Comparison of ENCODE assay signal across 13 cellular contexts in genomic region chr3:143171656-143172055, GRCh38. TPM values are rescaled to one million over a fixed set of nuclear protein-coding genes. Genes with fewer than 3 reads are reported as not detected.
DNase-seq lines count a peak whose midpoint lies in the region; ATAC-seq, FAIRE-seq and TF ChIP-seq lines count a peak whose summit lies in the region.
"Had no signal": no experiment of that assay in that cellular context is flagged by ENCODE, and none has a peak within 500 bp of the region (broad histone marks: within the 10 kb centered on the region; RNA-seq: fewer than 3 reads in every experiment).

No MANE protein-coding gene starts in this region.

- no peaks in the 10 kb centered on the region for H3K27me3 Mint-ChIP-seq in activated CD4-positive, alpha-beta T cell treated with anti-CD3 and anti-CD28 coated beads, Interleukin-2, amount 10 ng/mL, durations not matched to agents 24 days and 14 days
- H3K27me3 Mint-ChIP-seq in chondrocyte (ENCODE audit: low read depth) = no peaks in the 10 kb centered on the region

- peak overlapping the region; percentile 96 for H3K27ac Mint-ChIP-seq in activated CD4-positive, alpha-beta T cell treated with anti-CD3 and anti-CD28 coated beads, Interleukin-2, amount 10 ng/mL, durations not matched to agents 24 days and 14 days
- peak overlapping the region; percentile 90 for H3K27ac Mint-ChIP-seq in chondrocyte (ENCODE audit: unreplicated experiment)

- no peaks in the 10 kb centered on the region for H3K36me3 ChIP-seq in small intestine (ENCODE audit: control insufficient read depth in 2 of 2, insufficient read depth in 2 of 2, low read length in 2 of 2)

- H3K4me3 ChIP-seq in small intestine (ENCODE audit: low read depth in 1 of 2, low read length in 2 of 2) = no peak overlapping the region

- H3K27me3 ChIP-seq in small intestine (ENCODE audit: control insufficient read depth in 2 of 2, insufficient read depth in 2 of 2, low read length in 2 of 2) = no peaks in the 10 kb centered on the region

- H3K9me3 Mint-ChIP-seq in activated CD4-positive, alpha-beta T cell treated with anti-CD3 and anti-CD28 coated beads, Interleukin-2, amount 10 ng/mL, durations not matched to agents 24 days and 14 days = peaks cover 26% of the 10 kb centered on the region
- peaks cover 10% of the 10 kb centered on the region for H3K9me3 Mint-ChIP-seq in chondrocyte (ENCODE audit: low read depth)

- intact Hi-C loops in activated CD4-positive, alpha-beta T cell treated with anti-CD3 and anti-CD28 coated beads, Interleukin-2, amount 10 ng/mL, durations not matched to agents 24 days and 14 days (cut with micrococcal nuclease) = no loop called here

- 88 to 97% (median 97%) methylated on average over 1 of the region's 1 CpG for WGBS in small intestine, 3 donors

- TF ChIP-seq CTCF in chondrocyte (IDR thresholded peaks at IDR 0.05) = no peak

- no peak overlapping the region for H3K4me3 Mint-ChIP-seq in activated CD4-positive, alpha-beta T cell treated with anti-CD3 and anti-CD28 coated beads, Interleukin-2, amount 10 ng/mL, durations not matched to agents 24 days and 14 days
- H3K4me3 Mint-ChIP-seq in chondrocyte (ENCODE audit: unreplicated experiment) = no peak overlapping the region

- H3K36me3 Mint-ChIP-seq in activated CD4-positive, alpha-beta T cell treated with anti-CD3 and anti-CD28 coated beads, Interleukin-2, amount 10 ng/mL, durations not matched to agents 24 days and 14 days (ENCODE audit: low read depth) = peaks cover 12% of the 10 kb centered on the region
- H3K36me3 Mint-ChIP-seq in chondrocyte (ENCODE audit: low read depth) = peaks cover 5% of the 10 kb centered on the region

- H3K9me3 ChIP-seq in small intestine (ENCODE audit: control insufficient read depth, low read depth) = no peaks in the 10 kb centered on the region

- H3K27ac ChIP-seq in small intestine (ENCODE audit: low read depth in 1 of 2, low read length in 1 of 2) = no peak overlapping the region

- DNase-seq in activated CD4-positive, alpha-beta T cell treated with anti-CD3 and anti-CD28 coated beads, Interleukin-2, amount 10 ng/mL, durations not matched to agents 24 days and 14 days = no peak
- no peak for DNase-seq in activated CD4-positive, alpha-beta T cell treated with anti-CD3 and anti-CD28 coated beads, Interleukin-2, amount 50 U/mL, for 4 hours
- DNase-seq in NCI-H226 (peak; percentile 55), chondrocyte (ENCODE audit: low spot score) (no peak), renal cortical epithelial cell (ENCODE audit: low read depth) (peak; percentile 15), small intestine (no peak), ecto neural progenitor cell (ENCODE audit: low spot score) (no peak)
- DNase-seq: effector CD8-positive, alpha-beta T cell; stimulated activated CD4-positive, alpha-beta T cell treated with anti-CD3 and anti-CD28 coated beads, Interleukin-4, amount 100 ng/mL, for 1 hour; substantia nigra had no signal

- ATAC-seq in GM21786 (IDR thresholded peaks at IDR 0.05; ENCODE audit: unreplicated experiment) = no peak

- peaks cover 0 to 4% of the 10 kb centered on the region in 2 donors for H3K4me1 ChIP-seq in small intestine (ENCODE audit: control insufficient read depth in 2 of 2, insufficient read depth in 1 of 2, low read depth in 1 of 2, low read length in 1 of 2)

- no peak for FAIRE-seq in small intestine (lab: Jason Lieb, UNC)
- FAIRE-seq: A204.1, H54 had no signal

- H3K4me1 Mint-ChIP-seq in activated CD4-positive, alpha-beta T cell treated with anti-CD3 and anti-CD28 coated beads, Interleukin-2, amount 10 ng/mL, durations not matched to agents 24 days and 14 days = peaks cover 52% of the 10 kb centered on the region
- peaks cover 49% of the 10 kb centered on the region for H3K4me1 Mint-ChIP-seq in chondrocyte (ENCODE audit: low read depth)

RNA-seq across cellular contexts. Expression of gene CHST2, which starts 52.1 kb away (rescaled TPM):
- total RNA-seq in activated CD4-positive, alpha-beta T cell treated with anti-CD3 and anti-CD28 coated beads, Interleukin-2, amount 10 ng/mL, durations not matched to agents 24 days and 14 days = 6.1 and 6.4 TPM in 2 replicates
- 8.7 to 23.1 TPM (median 23.1 TPM) in 3 replicates for total RNA-seq in chondrocyte
- 2.9 and 7.1 TPM in 2 replicates for total RNA-seq in renal cortical epithelial cell
- polyA plus RNA-seq in small intestine = 1 to 10 TPM in 1 of 3 donors, under 1 TPM in 1, not detected in 1; 0.81 to 2.2 TPM

Comparison
In these comparisons a context has a peak if more than half of its experiments do, and no peak if none do; other contexts are left out.
1. DNase-seq: peak in NCI-H226 (single experiment) and renal cortical epithelial cell (single experiment); none in activated CD4-positive, alpha-beta T cell treated with anti-CD3 and anti-CD28 coated beads, Interleukin-2, amount 10 ng/mL, durations not matched to agents 24 days and 14 days (single experiment), activated CD4-positive, alpha-beta T cell treated with anti-CD3 and anti-CD28 coated beads, Interleukin-2, amount 50 U/mL, for 4 hours (0 of 2), chondrocyte (single experiment), small intestine (single experiment) and ecto neural progenitor cell (single experiment).